ENCODE assay signal across 1 cellular context in genomic region chr2:202374383-202374782, GRCh38.
TF ChIP-seq lines count a peak whose summit lies in the region.
"Not testable (repeated sequence)": the region's sequence is repeated elsewhere in the genome, so short reads cannot be mapped to it uniquely, and the experiment has no call there.

No MANE protein-coding gene starts in this region.

TF ChIP-seq in HepG2, 621 proteins besides CTCF, POLR2A, EP300 and RAD21:
- not testable (repeated sequence) for TF ChIP-seq LCORL (IDR thresholded peaks at IDR 0.05)
- TF ChIP-seq LCORL (CRISPR knock-in tag; IDR thresholded peaks at IDR 0.05) (0 out of 2 replicates have a peak, but pooled peaks have one; percentile 30), ZBTB38 (CRISPR knock-in tag; IDR thresholded peaks at IDR 0.05) (0 out of 2 replicates have a peak, but pooled peaks have one; percentile 11)
